9 cellular contexts compared by ENCODE assay signal in genomic region chr22:49052023-49052538, GRCh38.
DNase-seq lines count a peak whose midpoint lies in the region; ATAC-seq and TF ChIP-seq lines count a peak whose summit lies in the region.
"Had no signal": no experiment of that assay in that cellular context is flagged by ENCODE, and none has a peak within 500 bp of the region (broad histone marks: within the 10 kb centered on the region; RNA-seq: fewer than 3 reads in every experiment).

No MANE protein-coding gene starts in this region.

- H3K4me3 ChIP-seq in colonic mucosa (peak overlapping the region; percentile 27), ovary (peak overlapping the region; percentile 12), upper lobe of left lung (peak overlapping the region in 3 of 4 donors; percentile 29 to 43 (median 43))

- TF ChIP-seq CTCF in colonic mucosa (IDR thresholded peaks at IDR 0.05) (no peak), ovary (IDR thresholded peaks at IDR 0.05) (no peak), upper lobe of left lung (IDR thresholded peaks at IDR 0.05) (no peak), foreskin keratinocyte (conservative IDR thresholded peaks at IDR 0.05) (no peak)

- no peaks in the 10 kb centered on the region for H3K4me1 ChIP-seq in colonic mucosa
- no peaks in the 10 kb centered on the region for H3K4me1 ChIP-seq in ovary (ENCODE audit: insufficient read depth)
- H3K4me1 ChIP-seq in upper lobe of left lung: no peaks in the 10 kb centered on the region
- no peaks in the 10 kb centered on the region for H3K4me1 ChIP-seq in foreskin keratinocyte

- TF ChIP-seq POLR2A in ovary (IDR thresholded peaks at IDR 0.05) (no peak), upper lobe of left lung (IDR thresholded peaks at IDR 0.05) (no peak)

- WGBS in ovary, 3 donors: 63 to 72% (median 67%) methylated on average over 36 of the region's 36 CpGs
- 51 to 77% methylated on average over 34 to 36 of the region's 36 CpGs for WGBS in upper lobe of left lung, 2 donors

- H3K27ac ChIP-seq in colonic mucosa (no peak overlapping the region), ovary (no peak overlapping the region), upper lobe of left lung (no peak overlapping the region), foreskin keratinocyte (no peak overlapping the region)
- H3K27ac ChIP-seq: 22Rv1 had no signal

- no peaks in the 10 kb centered on the region for H3K9me3 ChIP-seq in colonic mucosa
- no peaks in the 10 kb centered on the region for H3K9me3 ChIP-seq in ovary
- H3K9me3 ChIP-seq in upper lobe of left lung: no peaks in the 10 kb centered on the region

- intact Hi-C loops in colonic mucosa (cut with DNase I) (no loop called here), ovary (cut with DNase I) (no loop called here)

- H3K27me3 ChIP-seq in colonic mucosa (no peaks in the 10 kb centered on the region), ovary (no peaks in the 10 kb centered on the region), upper lobe of left lung (no peaks in the 10 kb centered on the region), foreskin keratinocyte (no peaks in the 10 kb centered on the region)

- ATAC-seq in upper lobe of left lung (ENCODE audit: low FRiP score in 2 of 2) (peak in 1 of 2 donors; percentile 67), foreskin keratinocyte (no peak)

- H3K36me3 ChIP-seq in colonic mucosa (no peaks in the 10 kb centered on the region), ovary (no peaks in the 10 kb centered on the region), upper lobe of left lung (no peaks in the 10 kb centered on the region)

- H3K9ac ChIP-seq in colonic mucosa (ENCODE audit: low read depth in 2 of 2, low read length in 2 of 2): no peak overlapping the region

- DNase-seq in DMS 273 (lab: John Stamatoyannopoulos, UW; ENCODE audit: unreplicated experiment) (peak; percentile 17), DMS 273 treated with DMSO at 0.1 percent for 48 hours (lab: John Stamatoyannopoulos, UW) (no peak), colonic mucosa (peak; percentile 25), ovary (peak in 1 of 5 donors; percentile 45), upper lobe of left lung (peak in 1 of 2 donors; percentile 85), foreskin keratinocyte (no peak), SKM-1 (lab: John Stamatoyannopoulos, UW; ENCODE audit: unreplicated experiment) (no peak), UCSD-AML1 (lab: John Stamatoyannopoulos, UW; ENCODE audit: unreplicated experiment) (no peak)

- no peak for TF ChIP-seq EP300 in ovary (IDR thresholded peaks at IDR 0.05)
- no peak for TF ChIP-seq EP300 in upper lobe of left lung (IDR thresholded peaks at IDR 0.05)

Comparison
In these comparisons a context has a peak if more than half of its experiments do, and no peak if none do; other contexts are left out.
1. DNase-seq: peak in DMS 273 (single experiment) and colonic mucosa (single experiment); none in DMS 273 treated with DMSO at 0.1 percent for 48 hours (single experiment), foreskin keratinocyte (0 of 2), SKM-1 (single experiment) and UCSD-AML1 (single experiment).
2. Peak in every context shown above with its lines, with median percentiles within 50 percentile points of each other: H3K4me3 ChIP-seq.